10 cellular contexts compared by ENCODE assay signal in the genomic region with DNA sequence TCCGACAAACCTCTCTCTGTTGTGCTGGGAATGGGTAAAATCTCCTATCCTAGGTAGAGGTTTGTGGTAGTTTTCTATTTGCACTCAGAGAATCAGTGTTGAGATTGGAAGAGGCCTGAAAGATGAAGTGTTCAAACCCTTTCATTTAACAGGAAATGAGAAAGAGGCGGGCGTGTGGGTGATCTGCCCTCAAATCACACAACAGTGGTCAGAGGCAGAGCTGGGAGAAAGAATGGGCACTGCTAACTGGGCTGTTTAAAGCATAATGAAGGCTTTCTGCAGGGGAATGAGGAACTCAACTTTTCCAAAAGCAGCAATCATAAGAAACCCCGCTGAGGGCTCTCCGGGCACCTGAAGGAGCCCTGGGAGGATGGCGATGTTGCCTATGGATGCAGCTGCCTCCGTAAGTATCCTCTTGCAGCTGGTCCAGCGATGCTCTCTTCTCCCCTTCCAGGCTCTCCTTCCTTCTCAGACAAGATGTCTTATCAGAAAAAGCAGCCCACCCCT. TPM values are rescaled to one million over a fixed set of nuclear protein-coding genes. Genes with fewer than 3 reads are reported as not detected.
DNase-seq lines count a peak whose midpoint lies in the region; ATAC-seq and TF ChIP-seq lines count a peak whose summit lies in the region.
"Had no signal": no experiment of that assay in that cellular context is flagged by ENCODE, and none has a peak within 500 bp of the region (broad histone marks: within the 10 kb centered on the region; RNA-seq: fewer than 3 reads in every experiment).

No MANE protein-coding gene starts in this region.

- POLR2A ChIA-PET in CD8-positive, alpha-beta memory T cell (lab: Charles Lee) = no interaction called here

- peak overlapping the region; percentile 62 to 86 (median 75) for H3K4me3 Mint-ChIP-seq in CD8-positive, alpha-beta memory T cell
- peak overlapping the region; percentile 53 for H3K4me3 Mint-ChIP-seq in activated naive CD8-positive, alpha-beta T cell treated with anti-CD3 and anti-CD28 coated beads, Interleukin-2, amount 50 U/mL, for 24 hours
- peak overlapping the region; percentile 75 for H3K4me3 Mint-ChIP-seq in nephron progenitor cell

- no peaks in the 10 kb centered on the region for H3K36me3 Mint-ChIP-seq in CD8-positive, alpha-beta memory T cell
- no peaks in the 10 kb centered on the region for H3K36me3 Mint-ChIP-seq in activated naive CD8-positive, alpha-beta T cell treated with anti-CD3 and anti-CD28 coated beads, Interleukin-2, amount 50 U/mL, for 24 hours (ENCODE audit: low read depth)
- no peaks in the 10 kb centered on the region for H3K36me3 Mint-ChIP-seq in nephron progenitor cell (ENCODE audit: low read depth)

- H3K27ac ChIP-seq in CD8-positive, alpha-beta memory T cell (ENCODE audit: low read depth, low read length) = no peak overlapping the region
- H3K27ac ChIP-seq: parathyroid adenoma had no signal

- peaks cover 22 to 29% (median 25%) of the 10 kb centered on the region in 3 donors for H3K4me1 Mint-ChIP-seq in CD8-positive, alpha-beta memory T cell
- H3K4me1 Mint-ChIP-seq in activated naive CD8-positive, alpha-beta T cell treated with anti-CD3 and anti-CD28 coated beads, Interleukin-2, amount 50 U/mL, for 24 hours = peaks cover 29% of the 10 kb centered on the region
- H3K4me1 Mint-ChIP-seq in nephron progenitor cell = peaks cover 5% of the 10 kb centered on the region

- no peak for TF ChIP-seq CTCF in nephron progenitor cell (IDR thresholded peaks at IDR 0.05)

- DNase-seq in CD8-positive, alpha-beta memory T cell = peak in 2 of 5 donors; percentile 1 to 13
- DNase-seq in activated naive CD8-positive, alpha-beta T cell treated with anti-CD3 and anti-CD28 coated beads, Interleukin-2, amount 50 U/mL, for 24 hours = peak; percentile 13
- no peak for DNase-seq in nephron progenitor cell
- DNase-seq in NCI-H1436 (lab: John Stamatoyannopoulos, UW) = no peak
- no peak for DNase-seq in left colon
- DNase-seq in NCI-H2227 (lab: John Stamatoyannopoulos, UW; ENCODE audit: unreplicated experiment) = no peak

- H3K36me3 ChIP-seq in CD8-positive, alpha-beta memory T cell (ENCODE audit: insufficient read depth, low read length) = no peaks in the 10 kb centered on the region

- peaks cover 0 to 3% (median 0%) of the 10 kb centered on the region in 5 donors for H3K9me3 Mint-ChIP-seq in CD8-positive, alpha-beta memory T cell
- H3K9me3 Mint-ChIP-seq in activated naive CD8-positive, alpha-beta T cell treated with anti-CD3 and anti-CD28 coated beads, Interleukin-2, amount 50 U/mL, for 24 hours = no peaks in the 10 kb centered on the region
- H3K9me3 Mint-ChIP-seq in nephron progenitor cell = peaks cover 40% of the 10 kb centered on the region

- H3K27me3 ChIP-seq in CD8-positive, alpha-beta memory T cell (ENCODE audit: insufficient read depth, low read length, poor library complexity, severe bottlenecking) = peaks cover 21% of the 10 kb centered on the region

- no peak overlapping the region for H3K4me3 ChIP-seq in CD8-positive, alpha-beta memory T cell (ENCODE audit: low read length)

- ATAC-seq in HG03175 (IDR thresholded peaks at IDR 0.05; ENCODE audit: unreplicated experiment) (peak; percentile 40), left colon (no peak), HG03571 (IDR thresholded peaks at IDR 0.05; ENCODE audit: unreplicated experiment) (no peak)
- ATAC-seq in activated naive CD8-positive, alpha-beta T cell treated with anti-CD3 and anti-CD28 coated beads, Interleukin-2, amount 50 U/mL, for 24 hours = no peak

- CTCF ChIA-PET in CD8-positive, alpha-beta memory T cell (lab: Charles Lee) = no interaction called here

- H3K27me3 Mint-ChIP-seq in CD8-positive, alpha-beta memory T cell = peaks cover 56 to 68% of the 10 kb centered on the region in 2 donors
- H3K27me3 Mint-ChIP-seq in activated naive CD8-positive, alpha-beta T cell treated with anti-CD3 and anti-CD28 coated beads, Interleukin-2, amount 50 U/mL, for 24 hours = peaks cover 59% of the 10 kb centered on the region
- peaks cover 62% of the 10 kb centered on the region for H3K27me3 Mint-ChIP-seq in nephron progenitor cell (ENCODE audit: low read depth, poor library complexity)

- H3K9me3 ChIP-seq in CD8-positive, alpha-beta memory T cell (ENCODE audit: low read length) = no peaks in the 10 kb centered on the region

- peak overlapping the region in 4 of 8 donors; percentile 37 to 70 (median 53) for H3K27ac Mint-ChIP-seq in CD8-positive, alpha-beta memory T cell
- no peak overlapping the region for H3K27ac Mint-ChIP-seq in activated naive CD8-positive, alpha-beta T cell treated with anti-CD3 and anti-CD28 coated beads, Interleukin-2, amount 50 U/mL, for 24 hours
- H3K27ac Mint-ChIP-seq in nephron progenitor cell = no peak overlapping the region

- H3K4me1 ChIP-seq in CD8-positive, alpha-beta memory T cell (ENCODE audit: insufficient read depth, low read length) = peaks cover 17% of the 10 kb centered on the region
- H3K4me1 ChIP-seq: parathyroid adenoma had no signal

- intact Hi-C loops in left colon (cut with DNase I, micrococcal nuclease) = no loop called here

RNA-seq across cellular contexts. Expression of gene LORICRIN, which starts 1.0 kb away (rescaled TPM):
- not detected for total RNA-seq in CD8-positive, alpha-beta memory T cell
- not detected for polyA plus RNA-seq in CD8-positive, alpha-beta memory T cell
- not detected for total RNA-seq in left colon
- total RNA-seq: NCI-H460 had no signal

RNA-seq across cellular contexts. Expression of gene PRR9, which starts 43.1 kb away (rescaled TPM):
- total RNA-seq in CD8-positive, alpha-beta memory T cell = not detected
- not detected for polyA plus RNA-seq in CD8-positive, alpha-beta memory T cell
- total RNA-seq in left colon = not detected
- total RNA-seq: NCI-H460 had no signal

RNA-seq across cellular contexts. Expression of gene PGLYRP3, which starts 52.2 kb away (rescaled TPM):
- not detected for total RNA-seq in CD8-positive, alpha-beta memory T cell
- not detected for polyA plus RNA-seq in CD8-positive, alpha-beta memory T cell
- total RNA-seq in left colon = not detected
- total RNA-seq: NCI-H460 had no signal

RNA-seq across cellular contexts. Expression of gene LELP1, which starts 57.3 kb away (rescaled TPM):
- total RNA-seq in CD8-positive, alpha-beta memory T cell = not detected
- polyA plus RNA-seq in CD8-positive, alpha-beta memory T cell = not detected
- not detected for total RNA-seq in left colon
- total RNA-seq: NCI-H460 had no signal
